Comparison of ENCODE assay signal across 18 cellular contexts in genomic region chr3:38907426-38907825, GRCh38.
DNase-seq lines count a peak whose midpoint lies in the region; ATAC-seq and TF ChIP-seq lines count a peak whose summit lies in the region.
"Had no signal": no experiment of that assay in that cellular context is flagged by ENCODE, and none has a peak within 500 bp of the region (broad histone marks: within the 10 kb centered on the region; RNA-seq: fewer than 3 reads in every experiment).

No MANE protein-coding gene starts in this region.

- no peak overlapping the region for H3K14ac ChIP-seq in IMR-90 (replicated peaks; ENCODE audit: low read depth, low read length)

- POLR2A ChIA-PET in IMR-90 (lab: Charles Lee; ENCODE audit: unreplicated experiment) (no interaction called here), WTC11 (lab: Charles Lee) (no interaction called here)

- in situ Hi-C loops in IMR-90 (cut with MboI; ENCODE audit: low sequenced_read_pairs) (no loop called here), brain microvascular endothelial cell (cut with HindIII; ENCODE audit: low pct_ligation_motif_present, low sequenced_read_pairs) (no loop called here)

- no peak for ATAC-seq in IMR-90 (ENCODE audit: low read depth)
- ATAC-seq in WTC11, result no peak
- ATAC-seq: CD8-positive, alpha-beta T cell; PC-3 had no signal

- H4K5ac ChIP-seq in IMR-90 (ENCODE audit: low read depth, low read length), result no peak overlapping the region

- TF ChIP-seq RAD21 in IMR-90 (IDR thresholded peaks at IDR 0.05; ENCODE audit: low read length), result no peak

- no peaks in the 10 kb centered on the region for H3K4me1 ChIP-seq in IMR-90 (ENCODE audit: control insufficient read depth, insufficient read depth, low read length)
- H3K4me1 ChIP-seq: BLaER1 treated with 17β-estradiol and CSF1 and Interleukin-3, amounts not matched to agents 10 nM and 100 nM had no signal

- no peak overlapping the region for H3K4ac ChIP-seq in IMR-90 (ENCODE audit: low read depth, low read length)

- H3K36me3 ChIP-seq in IMR-90 (ENCODE audit: control insufficient read depth, insufficient read depth, low read length) (no peaks in the 10 kb centered on the region), brain microvascular endothelial cell (replicated peaks) (no peaks in the 10 kb centered on the region)
- H3K36me3 ChIP-seq: BLaER1 treated with 17β-estradiol and CSF1 and Interleukin-3, amounts not matched to agents 10 nM and 100 nM had no signal

- H3K23ac ChIP-seq in IMR-90 (ENCODE audit: low read depth, low read length), result no peak overlapping the region

- H2BK20ac ChIP-seq in IMR-90 (ENCODE audit: low read depth, low read length), result no peak overlapping the region

- H2AK5ac ChIP-seq in IMR-90 (ENCODE audit: low read depth, low read length), result no peak overlapping the region

- no TSS peak for BruUV-seq in IMR-90 (replicated peaks; lab: Mats Ljungman, UMichigan)

- H3K27me3 ChIP-seq in IMR-90 (ENCODE audit: control insufficient read depth, insufficient read depth, low read length), result peaks cover 12% of the 10 kb centered on the region
- no peaks in the 10 kb centered on the region for H3K27me3 ChIP-seq in brain microvascular endothelial cell (replicated peaks)
- H3K27me3 ChIP-seq: BLaER1 treated with 17β-estradiol and CSF1 and Interleukin-3, amounts not matched to agents 10 nM and 100 nM had no signal

- no peak overlapping the region for H3K9ac ChIP-seq in IMR-90 (ENCODE audit: low read depth, low read length)
- H3K9ac ChIP-seq: BLaER1 treated with 17β-estradiol and CSF1 and Interleukin-3, amounts not matched to agents 10 nM and 100 nM had no signal

- H4K91ac ChIP-seq in IMR-90 (ENCODE audit: insufficient read depth, low read depth, low read length), result no peak overlapping the region

- TF ChIP-seq CTCF in IMR-90 (conservative IDR thresholded peaks at IDR 0.05; ENCODE audit: low read depth, low read length) (no peak), brain microvascular endothelial cell (IDR thresholded peaks at IDR 0.05; ENCODE audit: low read depth, low read length, missing control alignments) (no peak), WTC11 (IDR thresholded peaks at IDR 0.05) (no peak)

- H4K8ac ChIP-seq in IMR-90 (ENCODE audit: low read depth in 2 of 2, low read length in 2 of 2), result no peak overlapping the region

- no peaks in the 10 kb centered on the region for H3K9me1 ChIP-seq in IMR-90 (ENCODE audit: insufficient read depth, low read length)

- DNase-seq in EL, result peak; percentile 7
- peak; percentile 6 for DNase-seq in IMR-90
- peak; percentile 44 for DNase-seq in brain microvascular endothelial cell
- peak; percentile 30 for DNase-seq in iris pigment epithelial cell (ENCODE audit: low read depth)
- no peak for DNase-seq in SIG-M5 (lab: John Stamatoyannopoulos, UW)
- no peak for DNase-seq in erythroblast (lab: John Stamatoyannopoulos, UW)
- no peak for DNase-seq in germinal center (ENCODE audit: low spot score)
- no peak for DNase-seq in WTC11 (ENCODE audit: low spot score)
- DNase-seq: CD8-positive, alpha-beta T cell; DMS53; KG1; NCI-H1417 treated with DMSO at 0.1 percent for 48 hours; NCI-H187 treated with DMSO at 0.1 percent for 48 hours; NCI-H2227 treated with DMSO at 0.1 percent for 48 hours; NCI-H524; PC-3; SW 1271 had no signal

- H3K4me3 ChIP-seq in IMR-90 (ENCODE audit: insufficient read depth, low read depth, low read length) (no peak overlapping the region), brain microvascular endothelial cell (ENCODE audit: low read depth, low read length) (no peak overlapping the region)
- H3K4me3 ChIP-seq: BLaER1 treated with 17β-estradiol and CSF1 and Interleukin-3, amounts not matched to agents 10 nM and 100 nM had no signal

- H3K36me3 Mint-ChIP-seq in WTC11, result no peaks in the 10 kb centered on the region
- H3K36me3 Mint-ChIP-seq: CD8-positive, alpha-beta T cell had no signal

- CTCF ChIA-PET in IMR-90 (lab: Yijun Ruan, JAX) (no interaction called here), WTC11 (lab: Charles Lee) (no interaction called here)

- no peak overlapping the region for H2BK120ac ChIP-seq in IMR-90 (ENCODE audit: low read depth, low read length)

- H3K9me3 ChIP-seq in IMR-90 (ENCODE audit: control insufficient read depth, insufficient read depth, low read length), result no peaks in the 10 kb centered on the region

- H3K27me3 Mint-ChIP-seq in WTC11 (ENCODE audit: low read depth), result peaks cover 11% of the 10 kb centered on the region

- H2BK15ac ChIP-seq in IMR-90 (ENCODE audit: low read depth, low read length), result no peak overlapping the region

- H2AFZ ChIP-seq in IMR-90 (replicated peaks; ENCODE audit: low read length, poor library complexity), result no peak overlapping the region

- no peak overlapping the region for H3K27ac Mint-ChIP-seq in WTC11
- H3K27ac Mint-ChIP-seq: CD8-positive, alpha-beta T cell had no signal

- TF ChIP-seq POLR2A in IMR-90 (IDR thresholded peaks at IDR 0.05; ENCODE audit: low read depth, low read length) (no peak), erythroblast (IDR thresholded peaks at IDR 0.05; ENCODE audit: low read length) (no peak)

- dilution Hi-C loops in IMR-90 (cut with HindIII; ENCODE audit: low sequenced_read_pairs, unreplicated experiment), result no loop called here

- H3K18ac ChIP-seq in IMR-90 (ENCODE audit: low read depth, low read length), result no peak overlapping the region

- no CpG with 5 or more reads among the region's 1 CpG for WGBS in IMR-90 (ENCODE audit: extremely low coverage in 2 of 2, insufficient read length in 1 of 2), 2 experiments

- H3K4me2 ChIP-seq in IMR-90 (ENCODE audit: low read depth, low read length), result no peak overlapping the region
- H3K4me2 ChIP-seq: BLaER1 treated with 17β-estradiol and CSF1 and Interleukin-3, amounts not matched to agents 10 nM and 100 nM had no signal

- no peak overlapping the region for H2BK5ac ChIP-seq in IMR-90 (ENCODE audit: low read depth, low read length, poor library complexity, severe bottlenecking)

- no peak overlapping the region for H2AK9ac ChIP-seq in IMR-90 (replicated peaks; ENCODE audit: low read depth, low read length, poor library complexity)

- no peak overlapping the region for H3K27ac ChIP-seq in IMR-90 (ENCODE audit: insufficient read depth, low read length)
- H3K27ac ChIP-seq in brain microvascular endothelial cell, result no peak overlapping the region
- H3K27ac ChIP-seq: BLaER1 treated with 17β-estradiol and CSF1 and Interleukin-3, amounts not matched to agents 10 nM and 100 nM had no signal

- H3K4me3 Mint-ChIP-seq in WTC11, result no peak overlapping the region
- H3K4me3 Mint-ChIP-seq: CD8-positive, alpha-beta T cell had no signal

- H3K9me3 Mint-ChIP-seq in WTC11, result no peaks in the 10 kb centered on the region; the same call in 1 of the 2 replicates
- H3K9me3 Mint-ChIP-seq: CD8-positive, alpha-beta T cell had no signal

- no peaks in the 10 kb centered on the region for H4K20me1 ChIP-seq in IMR-90 (ENCODE audit: insufficient read depth, low read length)
- H4K20me1 ChIP-seq: BLaER1 treated with 17β-estradiol and CSF1 and Interleukin-3, amounts not matched to agents 10 nM and 100 nM had no signal

- H3K79me1 ChIP-seq in IMR-90 (ENCODE audit: low read depth in 1 of 2, low read length in 2 of 2), result no peaks in the 10 kb centered on the region

- no peaks in the 10 kb centered on the region for H3K4me1 Mint-ChIP-seq in WTC11

- intact Hi-C loops in IMR-90 (cut with micrococcal nuclease), result no loop called here

- no peak overlapping the region for H3K56ac ChIP-seq in IMR-90 (ENCODE audit: extremely low read depth, insufficient read depth, low read length)

TF ChIP-seq in IMR-90, 13 proteins besides CTCF, POLR2A, EP300 and RAD21 (continues in another document):
- no peak for TF ChIP-seq ELK1 (IDR thresholded peaks at IDR 0.05; ENCODE audit: borderline replicate concordance, low read depth, low read length)
- TF ChIP-seq MAZ (IDR thresholded peaks at IDR 0.05; ENCODE audit: borderline replicate concordance, low read depth, low read length), result no peak
- no peak for TF ChIP-seq NFE2L2 (IDR thresholded peaks at IDR 0.05; ENCODE audit: low read depth, low read length)
- no peak for TF ChIP-seq BHLHE40 (IDR thresholded peaks at IDR 0.05; ENCODE audit: low read depth, low read length)
- no peak for TF ChIP-seq RCOR1 (IDR thresholded peaks at IDR 0.05; ENCODE audit: insufficient replicate concordance, low read length)
- no peak for TF ChIP-seq SMC3 (IDR thresholded peaks at IDR 0.05; ENCODE audit: low read depth, low read length)

TF ChIP-seq in WTC11, 78 proteins besides CTCF, POLR2A, EP300 and RAD21 (continues in another document):
- no peak for TF ChIP-seq KAT7 (CRISPR knock-in tag; IDR thresholded peaks at IDR 0.05; ENCODE audit: borderline replicate concordance)
- TF ChIP-seq SOX15 (CRISPR knock-in tag; IDR thresholded peaks at IDR 0.05), result no peak
- TF ChIP-seq, protein P1, sequence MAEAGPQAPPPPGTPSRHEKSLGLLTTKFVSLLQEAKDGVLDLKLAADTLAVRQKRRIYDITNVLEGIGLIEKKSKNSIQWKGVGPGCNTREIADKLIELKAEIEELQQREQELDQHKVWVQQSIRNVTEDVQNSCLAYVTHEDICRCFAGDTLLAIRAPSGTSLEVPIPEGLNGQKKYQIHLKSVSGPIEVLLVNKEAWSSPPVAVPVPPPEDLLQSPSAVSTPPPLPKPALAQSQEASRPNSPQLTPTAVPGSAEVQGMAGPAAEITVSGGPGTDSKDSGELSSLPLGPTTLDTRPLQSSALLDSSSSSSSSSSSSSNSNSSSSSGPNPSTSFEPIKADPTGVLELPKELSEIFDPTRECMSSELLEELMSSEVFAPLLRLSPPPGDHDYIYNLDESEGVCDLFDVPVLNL (CRISPR knock-in tag; IDR thresholded peaks at IDR 0.05; ENCODE audit: borderline replicate concordance, low read depth), result no peak
- TF ChIP-seq, protein P2, sequence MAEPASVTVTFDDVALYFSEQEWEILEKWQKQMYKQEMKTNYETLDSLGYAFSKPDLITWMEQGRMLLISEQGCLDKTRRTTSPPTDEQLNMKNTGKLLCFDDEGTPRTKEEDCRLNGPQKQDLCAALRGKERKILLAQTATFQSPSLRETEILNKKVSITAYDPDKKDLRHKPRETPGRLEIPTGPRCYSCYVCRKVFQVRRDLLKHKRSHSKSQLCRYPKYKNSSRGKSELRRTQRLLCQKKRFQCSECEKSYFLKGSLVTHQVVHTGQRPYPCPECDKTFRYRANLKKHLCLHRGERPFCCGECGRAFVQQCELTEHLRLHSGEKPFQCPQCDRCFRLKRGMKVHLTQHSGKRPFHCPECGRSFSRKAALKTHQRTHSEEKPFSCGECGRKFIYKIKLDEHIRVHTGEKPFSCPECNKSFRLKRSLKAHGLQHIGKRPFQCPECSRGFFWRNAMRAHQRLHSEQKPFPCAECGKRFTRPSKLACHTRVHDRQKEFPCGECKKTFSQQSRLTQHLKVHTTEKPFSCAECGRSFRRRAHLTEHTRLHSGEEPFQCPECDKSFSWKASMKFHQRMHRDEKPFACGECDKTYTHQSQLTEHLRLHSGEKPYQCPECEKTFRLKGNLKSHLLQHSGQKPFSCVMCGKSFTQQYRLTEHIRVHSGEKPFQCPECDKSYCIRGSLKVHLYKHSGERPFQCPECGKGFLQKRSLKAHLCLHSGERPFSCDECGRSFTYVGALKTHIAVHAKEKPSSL (CRISPR knock-in tag; conservative IDR thresholded peaks at IDR 0.05), result no peak
- no peak for TF ChIP-seq SMAD3 (CRISPR knock-in tag; IDR thresholded peaks at IDR 0.05; ENCODE audit: borderline replicate concordance)
- TF ChIP-seq SP1 (CRISPR knock-in tag; conservative IDR thresholded peaks at IDR 0.05), result no peak
- no peak for TF ChIP-seq NFE2L1 (CRISPR knock-in tag; IDR thresholded peaks at IDR 0.05)
- no peak for TF ChIP-seq JUN (CRISPR knock-in tag; IDR thresholded peaks at IDR 0.05)

Comparison
In these comparisons a context has a peak if more than half of its experiments do, and no peak if none do; other contexts are left out.
1. DNase-seq: peak in EL (single experiment), IMR-90 (single experiment), brain microvascular endothelial cell (single experiment) and iris pigment epithelial cell (single experiment); none in SIG-M5 (single experiment), erythroblast (0 of 2), germinal center (single experiment) and WTC11 (single experiment).